ENCODE assay signal across 8 cellular contexts in genomic region chr7:44978511-44979366, GRCh38. TPM values are rescaled to one million over a fixed set of nuclear protein-coding genes. Genes with fewer than 3 reads are reported as not detected.
DNase-seq lines count a peak whose midpoint lies in the region; ATAC-seq and TF ChIP-seq lines count a peak whose summit lies in the region.

Gene MYO1G, minus strand, starts transcription at chr7:44979015. Its CDS starts 54 bp downstream, at chr7:44978961.

- peaks cover 44% of the 10 kb centered on the region for H3K4me1 Mint-ChIP-seq in T-helper 1 cell treated with Interleukin-12 subunit alpha and Interleukin-12 subunit beta and Interleukin-4 antibody, amounts not matched to agents 30 μg/mL and 1 μg/mL, for 36 hours (ENCODE audit: low read depth)
- H3K4me1 Mint-ChIP-seq in activated naive CD8-positive, alpha-beta T cell treated with anti-CD3 and anti-CD28 coated beads, Interleukin-2, amount 10 ng/mL, durations not matched to agents 7 days and 5 days: peaks cover 48% of the 10 kb centered on the region
- H3K4me1 Mint-ChIP-seq in neural crest cell (peaks cover 15% of the 10 kb centered on the region), type B pancreatic cell (ENCODE audit: unreplicated experiment) (peaks cover 4% of the 10 kb centered on the region)

- H3K27ac Mint-ChIP-seq in T-helper 1 cell treated with Interleukin-12 subunit alpha and Interleukin-12 subunit beta and Interleukin-4 antibody, amounts not matched to agents 30 μg/mL and 1 μg/mL, for 36 hours: peak within 1 kb of the TSS; percentile 96
- H3K27ac Mint-ChIP-seq in activated naive CD8-positive, alpha-beta T cell treated with anti-CD3 and anti-CD28 coated beads, Interleukin-2, amount 10 ng/mL, durations not matched to agents 7 days and 5 days: peak within 1 kb of the TSS; percentile 93
- H3K27ac Mint-ChIP-seq in neural crest cell (ENCODE audit: unreplicated experiment) (peak within 1 kb of the TSS; percentile 50), type B pancreatic cell (peak within 1 kb of the TSS; percentile 59)

- H3K36me3 Mint-ChIP-seq in T-helper 1 cell treated with Interleukin-12 subunit alpha and Interleukin-12 subunit beta and Interleukin-4 antibody, amounts not matched to agents 30 μg/mL and 1 μg/mL, for 36 hours (ENCODE audit: low read depth): peaks cover 64% of the 10 kb centered on the region
- H3K36me3 Mint-ChIP-seq in activated naive CD8-positive, alpha-beta T cell treated with anti-CD3 and anti-CD28 coated beads, Interleukin-2, amount 10 ng/mL, durations not matched to agents 7 days and 5 days: peaks cover 47% of the 10 kb centered on the region
- peaks cover 9% of the 10 kb centered on the region for H3K36me3 Mint-ChIP-seq in neural crest cell (ENCODE audit: low read depth)
- H3K36me3 Mint-ChIP-seq in type B pancreatic cell: peaks cover 11% of the 10 kb centered on the region

- no peak for TF ChIP-seq CTCF in neural crest cell (conservative IDR thresholded peaks at IDR 0.05)
- no peak for TF ChIP-seq CTCF in type B pancreatic cell (conservative IDR thresholded peaks at IDR 0.05)

- peak within 1 kb of the TSS; percentile 95 for H3K4me3 Mint-ChIP-seq in T-helper 1 cell treated with Interleukin-12 subunit alpha and Interleukin-12 subunit beta and Interleukin-4 antibody, amounts not matched to agents 30 μg/mL and 1 μg/mL, for 36 hours
- peak within 1 kb of the TSS; percentile 94 for H3K4me3 Mint-ChIP-seq in activated naive CD8-positive, alpha-beta T cell treated with anti-CD3 and anti-CD28 coated beads, Interleukin-2, amount 10 ng/mL, durations not matched to agents 7 days and 5 days
- H3K4me3 Mint-ChIP-seq in neural crest cell (no peak within 1 kb of the TSS), type B pancreatic cell (no peak within 1 kb of the TSS)

- H3K27me3 Mint-ChIP-seq in T-helper 1 cell treated with Interleukin-12 subunit alpha and Interleukin-12 subunit beta and Interleukin-4 antibody, amounts not matched to agents 30 μg/mL and 1 μg/mL, for 36 hours (ENCODE audit: low read depth): no peaks in the 10 kb centered on the region
- no peaks in the 10 kb centered on the region for H3K27me3 Mint-ChIP-seq in activated naive CD8-positive, alpha-beta T cell treated with anti-CD3 and anti-CD28 coated beads, Interleukin-2, amount 10 ng/mL, durations not matched to agents 7 days and 5 days
- H3K27me3 Mint-ChIP-seq in neural crest cell (ENCODE audit: low read depth) (no peaks in the 10 kb centered on the region), type B pancreatic cell (no peaks in the 10 kb centered on the region)

- DNase-seq in activated naive CD8-positive, alpha-beta T cell treated with anti-CD3 and anti-CD28 coated beads, Interleukin-2, amount 10 ng/mL, durations not matched to agents 7 days and 5 days: peak; percentile 87
- DNase-seq in neural crest cell (ENCODE audit: low read depth, low spot score) (no peak), type B pancreatic cell (ENCODE audit: extremely low spot score, unreplicated experiment) (no peak), T1000 (lab: John Stamatoyannopoulos, UW) (no peak), SW480 (ENCODE audit: low spot score) (no peak)

- POLR2A ChIA-PET in activated naive CD8-positive, alpha-beta T cell treated with anti-CD3 and anti-CD28 coated beads, Interleukin-2, amount 10 ng/mL, durations not matched to agents 7 days and 5 days (lab: Charles Lee): interaction anchor here (0.6 to 14.8 kb wide), 25 partner anchors 8 to 897 kb away, joined by 3 to 202 read pairs (median 5); partner anchors contain the start of genes CCM2, H2AZ2, PURB and TBRG4

- H3K9me3 Mint-ChIP-seq in T-helper 1 cell treated with Interleukin-12 subunit alpha and Interleukin-12 subunit beta and Interleukin-4 antibody, amounts not matched to agents 30 μg/mL and 1 μg/mL, for 36 hours: no peaks in the 10 kb centered on the region
- H3K9me3 Mint-ChIP-seq in activated naive CD8-positive, alpha-beta T cell treated with anti-CD3 and anti-CD28 coated beads, Interleukin-2, amount 10 ng/mL, durations not matched to agents 7 days and 5 days: no peaks in the 10 kb centered on the region
- no peaks in the 10 kb centered on the region for H3K9me3 Mint-ChIP-seq in neural crest cell
- no peaks in the 10 kb centered on the region for H3K9me3 Mint-ChIP-seq in type B pancreatic cell

- ATAC-seq in GM18861 (IDR thresholded peaks at IDR 0.05; ENCODE audit: unreplicated experiment) (peak; percentile 54), HG03039 (IDR thresholded peaks at IDR 0.05; ENCODE audit: unreplicated experiment) (peak; percentile 41)
- ATAC-seq in activated naive CD8-positive, alpha-beta T cell treated with anti-CD3 and anti-CD28 coated beads, Interleukin-2, amount 10 ng/mL, durations not matched to agents 7 days and 5 days (ENCODE audit: low read depth): peak; percentile 83

RNA-seq across cellular contexts. Expression of gene MYO1G, which starts in this region (rescaled TPM):
- total RNA-seq in activated naive CD8-positive, alpha-beta T cell treated with anti-CD3 and anti-CD28 coated beads, Interleukin-2, amount 10 ng/mL, durations not matched to agents 7 days and 5 days: 100 to 1,000 TPM; 382 to 403 TPM
- 0.49 and 0.64 TPM in 2 replicates for total RNA-seq in neural crest cell
- total RNA-seq in type B pancreatic cell (ENCODE audit: low replicate concordance): 0.52 and 0.53 TPM in 2 replicates

Comparison
In these comparisons a context has a peak if more than half of its experiments do, and no peak if none do; other contexts are left out.
1. RNA of gene MYO1G (total RNA-seq): 382 to 403 TPM in activated naive CD8-positive, alpha-beta T cell treated with anti-CD3 and anti-CD28 coated beads, Interleukin-2, amount 10 ng/mL, durations not matched to agents 7 days and 5 days; 0.52 to 0.53 TPM in type B pancreatic cell and 0.49 to 0.64 TPM in neural crest cell; every median in the first group is over 100 times any median in the second.
2. H3K4me3 Mint-ChIP-seq: peak in T-helper 1 cell treated with Interleukin-12 subunit alpha and Interleukin-12 subunit beta and Interleukin-4 antibody, amounts not matched to agents 30 μg/mL and 1 μg/mL, for 36 hours (single experiment) and activated naive CD8-positive, alpha-beta T cell treated with anti-CD3 and anti-CD28 coated beads, Interleukin-2, amount 10 ng/mL, durations not matched to agents 7 days and 5 days (single experiment); none in neural crest cell (single experiment) and type B pancreatic cell (single experiment).
3. Peak in every context shown above with its lines, with median percentiles within 50 percentile points of each other: ATAC-seq and H3K27ac Mint-ChIP-seq.